ENCODE assay signal across 1 cellular context in genomic region chr4:18022572-18023039, GRCh38.
TF ChIP-seq lines count a peak whose summit lies in the region.

No MANE protein-coding gene starts in this region.

TF ChIP-seq in WTC11, 78 proteins besides CTCF, POLR2A, EP300 and RAD21 (continued from another document):
- TF ChIP-seq STAT6 (CRISPR knock-in tag; conservative IDR thresholded peaks at IDR 0.05; ENCODE audit: low read depth): no peak
- TF ChIP-seq TEAD4 (CRISPR knock-in tag; IDR thresholded peaks at IDR 0.05): no peak
- no peak for TF ChIP-seq CREB1 (CRISPR knock-in tag; IDR thresholded peaks at IDR 0.05)
- TF ChIP-seq CREM (CRISPR knock-in tag; IDR thresholded peaks at IDR 0.05): no peak
- no peak for TF ChIP-seq ZNF121 (CRISPR knock-in tag; IDR thresholded peaks at IDR 0.05)
- TF ChIP-seq PRRX2 (CRISPR knock-in tag; IDR thresholded peaks at IDR 0.05): no peak
- TF ChIP-seq FOXP4 (CRISPR knock-in tag; IDR thresholded peaks at IDR 0.05): no peak
- no peak for TF ChIP-seq TP53 (CRISPR knock-in tag; IDR thresholded peaks at IDR 0.05)
- no peak for TF ChIP-seq TEAD1 (CRISPR knock-in tag; IDR thresholded peaks at IDR 0.05)
- TF ChIP-seq, protein P1, sequence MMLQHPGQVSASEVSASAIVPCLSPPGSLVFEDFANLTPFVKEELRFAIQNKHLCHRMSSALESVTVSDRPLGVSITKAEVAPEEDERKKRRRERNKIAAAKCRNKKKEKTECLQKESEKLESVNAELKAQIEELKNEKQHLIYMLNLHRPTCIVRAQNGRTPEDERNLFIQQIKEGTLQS (CRISPR knock-in tag; conservative IDR thresholded peaks at IDR 0.05): no peak
- no peak for TF ChIP-seq ZNF396 (CRISPR knock-in tag; IDR thresholded peaks at IDR 0.05; ENCODE audit: borderline replicate concordance)
- TF ChIP-seq SP1 (CRISPR knock-in tag; conservative IDR thresholded peaks at IDR 0.05): no peak
- TF ChIP-seq, protein P2, sequence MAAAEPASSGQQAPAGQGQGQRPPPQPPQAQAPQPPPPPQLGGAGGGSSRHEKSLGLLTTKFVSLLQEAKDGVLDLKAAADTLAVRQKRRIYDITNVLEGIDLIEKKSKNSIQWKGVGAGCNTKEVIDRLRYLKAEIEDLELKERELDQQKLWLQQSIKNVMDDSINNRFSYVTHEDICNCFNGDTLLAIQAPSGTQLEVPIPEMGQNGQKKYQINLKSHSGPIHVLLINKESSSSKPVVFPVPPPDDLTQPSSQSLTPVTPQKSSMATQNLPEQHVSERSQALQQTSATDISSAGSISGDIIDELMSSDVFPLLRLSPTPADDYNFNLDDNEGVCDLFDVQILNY (CRISPR knock-in tag; IDR thresholded peaks at IDR 0.05): no peak
- no peak for TF ChIP-seq ZNF232 (CRISPR knock-in tag; IDR thresholded peaks at IDR 0.05)
